Comparison of ENCODE assay signal across 1 cellular context in genomic region chr1:147245586-147246021, GRCh38.
A peak's percentile ranks its signal among the peaks of the same experiment; 100 is the strongest.
TF ChIP-seq lines count a peak whose summit lies in the region.

No MANE protein-coding gene starts in this region.

TF ChIP-seq in K562, 482 proteins besides CTCF, POLR2A, EP300 and RAD21 (continued from another document):
- TF ChIP-seq AFF1 (IDR thresholded peaks at IDR 0.05; ENCODE audit: low read depth in 1 of 2, partially characterized antibody in 2 of 2), result no peak
- TF ChIP-seq MTF1 (CRISPR knock-in tag; IDR thresholded peaks at IDR 0.05; ENCODE audit: borderline replicate concordance), result no peak
- no peak for TF ChIP-seq ATF4 (CRISPR knock-in tag; IDR thresholded peaks at IDR 0.05)
- TF ChIP-seq STAT5A (IDR thresholded peaks at IDR 0.05; ENCODE audit: borderline replicate concordance, low read length), result no peak
- TF ChIP-seq POLR2H (tag; IDR thresholded peaks at IDR 0.05; ENCODE audit: low read depth), result no peak
- TF ChIP-seq POLR2G (IDR thresholded peaks at IDR 0.05; ENCODE audit: low read depth, low read length), result no peak
- no peak for TF ChIP-seq CBFA2T3 (IDR thresholded peaks at IDR 0.05)
- no peak for TF ChIP-seq RBM34 (IDR thresholded peaks at IDR 0.05; ENCODE audit: borderline replicate concordance, insufficient read depth, low read length)
- no peak for TF ChIP-seq MIER1 (IDR thresholded peaks at IDR 0.05; ENCODE audit: low read depth)
- no peak for TF ChIP-seq KLF6 (CRISPR knock-in tag; IDR thresholded peaks at IDR 0.05; ENCODE audit: borderline replicate concordance)
- no peak for TF ChIP-seq HINFP (tag; conservative IDR thresholded peaks at IDR 0.05; ENCODE audit: low read depth)
- no peak for TF ChIP-seq ELK3 (CRISPR knock-in tag; IDR thresholded peaks at IDR 0.05)
- TF ChIP-seq EHMT2 (IDR thresholded peaks at IDR 0.05), result peak; percentile 47; the same call in 1 of the 2 replicates
- no peak for TF ChIP-seq POLR2AphosphoS5 (IDR thresholded peaks at IDR 0.05; ENCODE audit: control insufficient read depth, insufficient read depth, low read depth, low read length)
- no peak for TF ChIP-seq ELF1 (tag; IDR thresholded peaks at IDR 0.05)
- no peak for TF ChIP-seq PCBP2 (IDR thresholded peaks at IDR 0.05; ENCODE audit: low read depth, low read length, poor library complexity, severe bottlenecking)
- no peak for TF ChIP-seq E2F6 (IDR thresholded peaks at IDR 0.05; ENCODE audit: borderline replicate concordance in 1 of 2, extremely low read depth in 1 of 2, insufficient read depth in 1 of 2, insufficient read length in 1 of 2, low read depth in 1 of 2, low read length in 1 of 2, poor library complexity in 1 of 2, severe bottlenecking in 1 of 2)
- no peak for TF ChIP-seq HCFC1 (IDR thresholded peaks at IDR 0.05; ENCODE audit: low read depth, low read length)
- no peak for TF ChIP-seq BCL6 (CRISPR knock-in tag; IDR thresholded peaks at IDR 0.05)
- TF ChIP-seq FOXK2 (conservative IDR thresholded peaks at IDR 0.05 in 1 of 2, IDR thresholded peaks at IDR 0.05 in 1 of 2; ENCODE audit: low read depth in 2 of 2), result peak in 1 of 2 experiments; percentile 25; a peak in 1 of 4 replicates
- no peak for TF ChIP-seq EP400 (IDR thresholded peaks at IDR 0.05)
- TF ChIP-seq TAF1 (IDR thresholded peaks at IDR 0.05; ENCODE audit: control insufficient read depth, extremely low read depth, insufficient read depth, low read length, severe bottlenecking), result no peak
- TF ChIP-seq ZNF408 (CRISPR knock-in tag; IDR thresholded peaks at IDR 0.05; ENCODE audit: low read depth), result no peak
- TF ChIP-seq ZNF124 (CRISPR knock-in tag; IDR thresholded peaks at IDR 0.05), result no peak
- no peak for TF ChIP-seq CHD1 (IDR thresholded peaks at IDR 0.05; ENCODE audit: low read length)
- no peak for TF ChIP-seq ARHGAP35 (IDR thresholded peaks at IDR 0.05; ENCODE audit: partially characterized antibody)
- TF ChIP-seq C11orf30 (IDR thresholded peaks at IDR 0.05; ENCODE audit: low read depth), result peak; percentile 48; the same call in 1 of the 2 replicates
- TF ChIP-seq ZFPM2 (CRISPR knock-in tag; IDR thresholded peaks at IDR 0.05), result no peak
- TF ChIP-seq MEF2D (tag; conservative IDR thresholded peaks at IDR 0.05; ENCODE audit: low read depth), result no peak
- TF ChIP-seq ZNF561 (CRISPR knock-in tag; conservative IDR thresholded peaks at IDR 0.05), result no peak
- TF ChIP-seq NUFIP1 (IDR thresholded peaks at IDR 0.05; ENCODE audit: partially characterized antibody), result no peak
- peak; percentile 49; the same call in 1 of the 2 replicates for TF ChIP-seq CHAMP1 (IDR thresholded peaks at IDR 0.05)
- no peak for TF ChIP-seq CBX1 (IDR thresholded peaks at IDR 0.05; ENCODE audit: low read depth)
- TF ChIP-seq ZNF668 (CRISPR knock-in tag; IDR thresholded peaks at IDR 0.05), result no peak
- TF ChIP-seq ZNF609 (CRISPR knock-in tag; IDR thresholded peaks at IDR 0.05; ENCODE audit: borderline replicate concordance), result no peak
- no peak for TF ChIP-seq TRIM28 (IDR thresholded peaks at IDR 0.05)
- no peak for TF ChIP-seq ILK (tag; IDR thresholded peaks at IDR 0.05; ENCODE audit: borderline replicate concordance, low read depth)
- 0 out of 2 replicates have a peak, but pooled peaks have one; percentile 17 for TF ChIP-seq NFRKB (IDR thresholded peaks at IDR 0.05; ENCODE audit: low read depth)
- TF ChIP-seq ZNF707 (CRISPR knock-in tag; conservative IDR thresholded peaks at IDR 0.05), result no peak
- TF ChIP-seq THRB (CRISPR knock-in tag; conservative IDR thresholded peaks at IDR 0.05), result no peak
- TF ChIP-seq XRCC4 (IDR thresholded peaks at IDR 0.05; ENCODE audit: extremely low read depth, insufficient read depth, insufficient read length), result no peak
- no peak for TF ChIP-seq SP1 (CRISPR knock-in tag; IDR thresholded peaks at IDR 0.05)
- TF ChIP-seq ZNF140 (CRISPR knock-in tag; IDR thresholded peaks at IDR 0.05), result no peak
- no peak for TF ChIP-seq PCBP1 (IDR thresholded peaks at IDR 0.05; ENCODE audit: low read depth, low read length, poor library complexity, severe bottlenecking)
- no peak for TF ChIP-seq CBX5 (IDR thresholded peaks at IDR 0.05; ENCODE audit: borderline replicate concordance, low read depth)
- TF ChIP-seq ZNF586 (CRISPR knock-in tag; conservative IDR thresholded peaks at IDR 0.05), result no peak
- TF ChIP-seq ZNF277 (CRISPR knock-in tag; IDR thresholded peaks at IDR 0.05; ENCODE audit: borderline replicate concordance), result no peak
- TF ChIP-seq ZNF212 (CRISPR knock-in tag; IDR thresholded peaks at IDR 0.05), result no peak
- TF ChIP-seq RHOXF2B (CRISPR knock-in tag; conservative IDR thresholded peaks at IDR 0.05), result no peak
- peak; percentile 71 for TF ChIP-seq ZSCAN29 (IDR thresholded peaks at IDR 0.05)
- TF ChIP-seq SMARCB1 (IDR thresholded peaks at IDR 0.05; ENCODE audit: insufficient read length, low read depth), result no peak
- peak; percentile 27 for TF ChIP-seq ARID1B (IDR thresholded peaks at IDR 0.05)
- no peak for TF ChIP-seq ZNF12 (CRISPR knock-in tag; IDR thresholded peaks at IDR 0.05)
TF ChIP-seq in K562: peak in this region for 34.
